1 cellular context compared by ENCODE assay signal in genomic region chr5:181190711-181191525, GRCh38.
TF ChIP-seq lines count a peak whose summit lies in the region.

No MANE protein-coding gene starts in this region.

TF ChIP-seq in K562, 482 proteins besides CTCF, POLR2A, EP300 and RAD21 (continued from another document and continues in another):
- TF ChIP-seq ZNF639 (CRISPR knock-in tag; conservative IDR thresholded peaks at IDR 0.05 in 1 of 2, IDR thresholded peaks at IDR 0.05 in 1 of 2) = no peak
- TF ChIP-seq ZNF512 (tag; IDR thresholded peaks at IDR 0.05) = no peak
- no peak for TF ChIP-seq ZC3H8 (IDR thresholded peaks at IDR 0.05)
- TF ChIP-seq MYC (IDR thresholded peaks at IDR 0.05; ENCODE audit: low read depth, low read length) = no peak; the same call in 1 of the 2 replicates
- peak; percentile 25; the same call in 1 of the 2 replicates for TF ChIP-seq MYC (CRISPR knock-in tag; IDR thresholded peaks at IDR 0.05; ENCODE audit: borderline replicate concordance, low read depth)
- TF ChIP-seq SUPT5H (IDR thresholded peaks at IDR 0.05) = peak; percentile 29; the same call in 1 of the 2 replicates
- TF ChIP-seq MITF (IDR thresholded peaks at IDR 0.05) = no peak
- TF ChIP-seq CREB3 (tag; conservative IDR thresholded peaks at IDR 0.05; ENCODE audit: low read depth) = no peak
- TF ChIP-seq GTF3C2 (IDR thresholded peaks at IDR 0.05; ENCODE audit: borderline replicate concordance, extremely low read depth, insufficient read length) = no peak
- TF ChIP-seq E2F4 (CRISPR knock-in tag; IDR thresholded peaks at IDR 0.05; ENCODE audit: low read depth) = peak; percentile 79
- TF ChIP-seq SNAPC5 (CRISPR knock-in tag; IDR thresholded peaks at IDR 0.05) = no peak
- TF ChIP-seq ARHGAP35 (IDR thresholded peaks at IDR 0.05; ENCODE audit: partially characterized antibody) = no peak
- TF ChIP-seq ZBTB8A (IDR thresholded peaks at IDR 0.05; ENCODE audit: partially characterized antibody) = no peak
- TF ChIP-seq BRF1 (IDR thresholded peaks at IDR 0.05; ENCODE audit: borderline replicate concordance, extremely low read depth, insufficient read length) = no peak
- no peak for TF ChIP-seq ZKSCAN3 (CRISPR knock-in tag; IDR thresholded peaks at IDR 0.05)
- TF ChIP-seq CXXC5 (CRISPR knock-in tag; IDR thresholded peaks at IDR 0.05) = no peak; the same call in 1 of the 2 replicates
- no peak for TF ChIP-seq ZNF316 (IDR thresholded peaks at IDR 0.05)
- TF ChIP-seq MTA2 (IDR thresholded peaks at IDR 0.05; ENCODE audit: low read depth) = no peak
- TF ChIP-seq ZNF586 (CRISPR knock-in tag; conservative IDR thresholded peaks at IDR 0.05) = no peak
- TF ChIP-seq GTF2A2 (tag; IDR thresholded peaks at IDR 0.05) = no peak
- TF ChIP-seq STAG1 (CRISPR knock-in tag; IDR thresholded peaks at IDR 0.05; ENCODE audit: borderline replicate concordance) = no peak
- peak; percentile 53 for TF ChIP-seq TAF1 (IDR thresholded peaks at IDR 0.05; ENCODE audit: control insufficient read depth, extremely low read depth, insufficient read depth, low read length, severe bottlenecking)
- no peak for TF ChIP-seq ZNF184 (CRISPR knock-in tag; IDR thresholded peaks at IDR 0.05)
- no peak for TF ChIP-seq ZNF830 (CRISPR knock-in tag; IDR thresholded peaks at IDR 0.05)
- TF ChIP-seq GMEB1 (CRISPR knock-in tag; IDR thresholded peaks at IDR 0.05) = 0 out of 2 replicates have a peak, but pooled peaks have one; percentile 4
- 0 out of 2 replicates have a peak, but pooled peaks have one; percentile 38 for TF ChIP-seq RUNX1 (IDR thresholded peaks at IDR 0.05; ENCODE audit: low read depth)
- no peak for TF ChIP-seq TAL1 (IDR thresholded peaks at IDR 0.05)
- no peak for TF ChIP-seq CCAR2 (IDR thresholded peaks at IDR 0.05; ENCODE audit: low read depth, low read length)
- TF ChIP-seq ZNF280B (CRISPR knock-in tag; IDR thresholded peaks at IDR 0.05) = no peak
- no peak for TF ChIP-seq NR4A1 (CRISPR knock-in tag; IDR thresholded peaks at IDR 0.05)
- TF ChIP-seq NR4A1 (tag; IDR thresholded peaks at IDR 0.05) = no peak
- TF ChIP-seq FOXM1 (IDR thresholded peaks at IDR 0.05; ENCODE audit: low read depth) = no peak
- no peak for TF ChIP-seq FOXM1 (CRISPR knock-in tag; IDR thresholded peaks at IDR 0.05; ENCODE audit: low read depth)
- no peak for TF ChIP-seq ELK3 (CRISPR knock-in tag; IDR thresholded peaks at IDR 0.05)
- TF ChIP-seq ZNF311 (CRISPR knock-in tag; IDR thresholded peaks at IDR 0.05) = no peak
- TF ChIP-seq MEF2D (tag; conservative IDR thresholded peaks at IDR 0.05; ENCODE audit: low read depth) = no peak
- no peak for TF ChIP-seq ZKSCAN1 (IDR thresholded peaks at IDR 0.05; ENCODE audit: low read depth, low read length)
- no peak for TF ChIP-seq ZKSCAN8 (CRISPR knock-in tag; IDR thresholded peaks at IDR 0.05)
- no peak for TF ChIP-seq ZNF79 (CRISPR knock-in tag; IDR thresholded peaks at IDR 0.05; ENCODE audit: low read depth)
- TF ChIP-seq NBN (IDR thresholded peaks at IDR 0.05; ENCODE audit: low read depth) = no peak
- TF ChIP-seq KLF13 (tag; IDR thresholded peaks at IDR 0.05; ENCODE audit: borderline replicate concordance, low read depth) = no peak
- TF ChIP-seq GABPB1 (CRISPR knock-in tag; IDR thresholded peaks at IDR 0.05) = no peak
- 0 out of 2 replicates have a peak, but pooled peaks have one; percentile 1 for TF ChIP-seq FOXP1 (CRISPR knock-in tag; IDR thresholded peaks at IDR 0.05)
- TF ChIP-seq BRF2 (IDR thresholded peaks at IDR 0.05; ENCODE audit: borderline replicate concordance, insufficient read depth, insufficient read length) = no peak
- no peak for TF ChIP-seq ZNF282 (CRISPR knock-in tag; IDR thresholded peaks at IDR 0.05)
- TF ChIP-seq HINFP (tag; conservative IDR thresholded peaks at IDR 0.05; ENCODE audit: low read depth) = no peak
- TF ChIP-seq E2F3 (CRISPR knock-in tag; IDR thresholded peaks at IDR 0.05) = peak; percentile 80
- TF ChIP-seq MYNN (IDR thresholded peaks at IDR 0.05) = 0 out of 2 replicates have a peak, but pooled peaks have one; percentile 33
- TF ChIP-seq MYNN (CRISPR knock-in tag; IDR thresholded peaks at IDR 0.05) = no peak
- no peak for TF ChIP-seq SMARCC2 (IDR thresholded peaks at IDR 0.05; ENCODE audit: low read depth)
- TF ChIP-seq ATF3 (IDR thresholded peaks at IDR 0.05) = no peak
- no peak for TF ChIP-seq ATF3 (CRISPR knock-in tag; conservative IDR thresholded peaks at IDR 0.05)
- peak; percentile 43 for TF ChIP-seq CHD1 (IDR thresholded peaks at IDR 0.05; ENCODE audit: low read length)
